ENCODE assay signal across 1 cellular context in genomic region chr6:7591770-7592169, GRCh38.
TF ChIP-seq lines count a peak whose summit lies in the region.

No MANE protein-coding gene starts in this region.

TF ChIP-seq in A549, 52 proteins besides CTCF, POLR2A, EP300 and RAD21:
- no peak for TF ChIP-seq CBX2 (IDR thresholded peaks at IDR 0.05; ENCODE audit: borderline replicate concordance, low read depth)
- no peak for TF ChIP-seq CHD4 (IDR thresholded peaks at IDR 0.05; ENCODE audit: borderline replicate concordance)
- TF ChIP-seq MAX (IDR thresholded peaks at IDR 0.05): no peak
- TF ChIP-seq KDM1A (IDR thresholded peaks at IDR 0.05; ENCODE audit: low read depth): no peak
- no peak for TF ChIP-seq FOSL2 (IDR thresholded peaks at IDR 0.05)
- TF ChIP-seq FOSL2 (CRISPR knock-in tag; IDR thresholded peaks at IDR 0.05): no peak
- no peak for TF ChIP-seq RNF2 (IDR thresholded peaks at IDR 0.05; ENCODE audit: borderline replicate concordance, low read depth)
- no peak for TF ChIP-seq GATA3 (IDR thresholded peaks at IDR 0.05; ENCODE audit: borderline replicate concordance)
- TF ChIP-seq ATOH8 (CRISPR knock-in tag; IDR thresholded peaks at IDR 0.05; ENCODE audit: low read depth): no peak
- no peak for TF ChIP-seq NR3C1 (IDR thresholded peaks at IDR 0.05)
- no peak for TF ChIP-seq CEBPB (IDR thresholded peaks at IDR 0.05)
- TF ChIP-seq ZFP36 (IDR thresholded peaks at IDR 0.05; ENCODE audit: borderline replicate concordance, partially characterized antibody): no peak
- TF ChIP-seq E2F6 (IDR thresholded peaks at IDR 0.05; ENCODE audit: borderline replicate concordance, low read depth): no peak
- TF ChIP-seq MYC (IDR thresholded peaks at IDR 0.05; ENCODE audit: borderline replicate concordance, low read length): no peak
- no peak for TF ChIP-seq ZSCAN20 (CRISPR knock-in tag; IDR thresholded peaks at IDR 0.05)
- TF ChIP-seq POLR2AphosphoS2 (conservative IDR thresholded peaks at IDR 0.05; ENCODE audit: low read length): no peak
